In the genomic region with DNA sequence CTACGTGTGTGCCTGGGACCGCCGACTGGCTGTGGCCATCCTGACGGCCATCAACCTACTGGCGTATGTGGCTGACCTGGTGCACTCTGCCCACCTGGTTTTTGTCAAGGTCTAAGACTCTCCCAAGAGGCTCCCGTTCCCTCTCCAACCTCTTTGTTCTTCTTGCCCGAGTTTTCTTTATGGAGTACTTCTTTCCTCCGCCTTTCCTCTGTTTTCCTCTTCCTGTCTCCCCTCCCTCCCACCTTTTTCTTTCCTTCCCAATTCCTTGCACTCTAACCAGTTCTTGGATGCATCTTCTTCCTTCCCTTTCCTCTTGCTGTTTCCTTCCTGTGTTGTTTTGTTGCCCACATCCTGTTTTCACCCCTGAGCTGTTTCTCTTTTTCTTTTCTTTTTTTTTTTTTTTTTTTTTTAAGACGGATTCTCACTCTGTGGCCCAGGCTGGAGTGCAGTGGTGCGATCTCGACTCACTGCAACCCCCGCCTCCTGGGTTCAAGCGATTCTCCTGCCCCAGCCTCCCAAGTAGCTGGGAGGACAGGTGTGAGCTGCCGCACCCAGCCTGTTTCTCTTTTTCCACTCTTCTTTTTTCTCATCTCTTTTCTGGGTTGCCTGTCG, we compare ENCODE assay signal across 17 cellular contexts. TPM values are rescaled to one million over a fixed set of nuclear protein-coding genes. Genes with fewer than 3 reads are reported as not detected.
DNase-seq lines count a peak whose midpoint lies in the region; ATAC-seq and TF ChIP-seq lines count a peak whose summit lies in the region.
"Had no signal": no experiment of that assay in that cellular context is flagged by ENCODE, and none has a peak within 500 bp of the region (broad histone marks: within the 10 kb centered on the region; RNA-seq: fewer than 3 reads in every experiment).

No MANE protein-coding gene starts in this region.

- no peak overlapping the region for H3K27ac ChIP-seq in HEK293 (ENCODE audit: extremely low read depth, low read depth, low read length)
- H3K27ac ChIP-seq: SJSA1, vagina had no signal

- H3K9me3 ChIP-seq in HEK293 (ENCODE audit: control insufficient read depth, insufficient read depth, low read depth, low read length) = no peaks in the 10 kb centered on the region
- H3K9me3 ChIP-seq: SJSA1, vagina had no signal

- H3K36me3 ChIP-seq in HEK293 (ENCODE audit: control insufficient read depth in 2 of 2, insufficient read depth in 1 of 2, low read length in 2 of 2) = peaks cover 9 to 17% of the 10 kb centered on the region in 2 experiments; a peak in 2 of 3 replicates

- H3K4me1 ChIP-seq in HEK293 (ENCODE audit: control insufficient read depth, insufficient read depth, low read length) = peaks cover 4% of the 10 kb centered on the region; the same call in 1 of the 2 replicates

- H3K27me3 Mint-ChIP-seq in CD14-positive monocyte (ENCODE audit: low read depth in 3 of 3) (peaks cover 0 to 17% (median 4%) of the 10 kb centered on the region in 3 donors), natural killer cell (ENCODE audit: low read depth in 2 of 2) (no peaks in the 10 kb centered on the region)
- H3K27me3 Mint-ChIP-seq in activated naive CD4-positive, alpha-beta T cell treated with anti-CD3 and anti-CD28 coated beads, Interleukin-2, amount 50 U/mL, for 24 hours = no peaks in the 10 kb centered on the region

- intact Hi-C loops in CD14-positive monocyte (cut with micrococcal nuclease) = loop anchor here (5.0 to 10.0 kb wide), 3 partner anchors 50 to 150 kb away; a partner anchor contains a TSS
- intact Hi-C loops in natural killer cell (cut with micrococcal nuclease) = no loop called here

- TF ChIP-seq CTCF in CD14-positive monocyte (IDR thresholded peaks at IDR 0.05) = no peak
- TF ChIP-seq CTCF in HEK293 (tag by site-specific recombination; IDR thresholded peaks at IDR 0.05) = no peak
- no peak for TF ChIP-seq CTCF in natural killer cell (IDR thresholded peaks at IDR 0.05)

- POLR2A ChIA-PET in HEK293 (lab: Yijun Ruan, JAX) = no interaction called here

- H3K4me3 Mint-ChIP-seq in CD14-positive monocyte = peak overlapping the region; percentile 47 to 67
- peak overlapping the region; percentile 64 for H3K4me3 Mint-ChIP-seq in activated naive CD4-positive, alpha-beta T cell treated with anti-CD3 and anti-CD28 coated beads, Interleukin-2, amount 50 U/mL, for 24 hours
- peak overlapping the region; percentile 41 for H3K4me3 Mint-ChIP-seq in natural killer cell

- H3K4me3 ChIP-seq in HEK293 (ENCODE audit: low read depth, low read length) = no peak overlapping the region
- H3K4me3 ChIP-seq: SJSA1, vagina had no signal

- H3K27ac Mint-ChIP-seq in CD14-positive monocyte (peak overlapping the region; percentile 13 to 72 (median 48)), natural killer cell (peak overlapping the region; percentile 88 to 91)
- H3K27ac Mint-ChIP-seq in activated naive CD4-positive, alpha-beta T cell treated with anti-CD3 and anti-CD28 coated beads, Interleukin-2, amount 50 U/mL, for 24 hours = peak overlapping the region; percentile 53

- H3K4me1 Mint-ChIP-seq in CD14-positive monocyte (peaks cover 75% of the 10 kb centered on the region), natural killer cell (peaks cover 37 to 58% of the 10 kb centered on the region in 2 donors)
- peaks cover 73% of the 10 kb centered on the region for H3K4me1 Mint-ChIP-seq in activated naive CD4-positive, alpha-beta T cell treated with anti-CD3 and anti-CD28 coated beads, Interleukin-2, amount 50 U/mL, for 24 hours

- no peak for ATAC-seq in natural killer cell
- no peak for ATAC-seq in GM19324 (IDR thresholded peaks at IDR 0.05; ENCODE audit: low FRiP score, unreplicated experiment)
- ATAC-seq in GM18858 (IDR thresholded peaks at IDR 0.05; ENCODE audit: unreplicated experiment) = no peak

- peaks cover 0 to 5% (median 0%) of the 10 kb centered on the region in 7 donors for H3K9me3 Mint-ChIP-seq in CD14-positive monocyte
- H3K9me3 Mint-ChIP-seq in activated naive CD4-positive, alpha-beta T cell treated with anti-CD3 and anti-CD28 coated beads, Interleukin-2, amount 50 U/mL, for 24 hours = no peaks in the 10 kb centered on the region
- peaks cover 0 to 3% of the 10 kb centered on the region in 2 donors for H3K9me3 Mint-ChIP-seq in natural killer cell

- CTCF ChIA-PET in HEK293 (lab: Yijun Ruan, JAX) = interaction anchor here (0.6 kb wide), 1 partner anchor 81 kb away, joined by 4 read pairs; no protein-coding TSS in a partner anchor

- DNase-seq in CD14-positive monocyte (ENCODE audit: low spot score) (no peak), natural killer cell (no peak), NCI-H1048 (lab: John Stamatoyannopoulos, UW) (no peak), NCI-H1417 (lab: John Stamatoyannopoulos, UW) (no peak)
- DNase-seq: GDM1; NCI-H2081 treated with DMSO at 0.1 percent for 48 hours; stimulated activated CD4-positive, alpha-beta T cell treated with anti-CD3 and anti-CD28 coated beads, Interleukin-2, amount 100 ng/mL, for 24 hours had no signal

- H3K36me3 Mint-ChIP-seq in CD14-positive monocyte = peaks cover 42 to 65% of the 10 kb centered on the region in 2 donors
- peaks cover 24% of the 10 kb centered on the region for H3K36me3 Mint-ChIP-seq in activated naive CD4-positive, alpha-beta T cell treated with anti-CD3 and anti-CD28 coated beads, Interleukin-2, amount 50 U/mL, for 24 hours
- peaks cover 13% of the 10 kb centered on the region for H3K36me3 Mint-ChIP-seq in natural killer cell

TF ChIP-seq in HEK293, 187 proteins besides CTCF, POLR2A, EP300 and RAD21:
- TF ChIP-seq, protein P1, sequence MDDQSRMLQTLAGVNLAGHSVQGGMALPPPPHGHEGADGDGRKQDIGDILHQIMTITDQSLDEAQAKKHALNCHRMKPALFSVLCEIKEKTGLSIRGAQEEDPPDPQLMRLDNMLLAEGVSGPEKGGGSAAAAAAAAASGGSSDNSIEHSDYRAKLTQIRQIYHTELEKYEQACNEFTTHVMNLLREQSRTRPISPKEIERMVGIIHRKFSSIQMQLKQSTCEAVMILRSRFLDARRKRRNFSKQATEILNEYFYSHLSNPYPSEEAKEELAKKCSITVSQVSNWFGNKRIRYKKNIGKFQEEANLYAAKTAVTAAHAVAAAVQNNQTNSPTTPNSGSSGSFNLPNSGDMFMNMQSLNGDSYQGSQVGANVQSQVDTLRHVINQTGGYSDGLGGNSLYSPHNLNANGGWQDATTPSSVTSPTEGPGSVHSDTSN (CRISPR knock-in tag; IDR thresholded peaks at IDR 0.05) = no peak
- 0 out of 2 replicates have a peak, but pooled peaks have one; percentile 12 for TF ChIP-seq ZNF366 (tag by site-specific recombination; conservative IDR thresholded peaks at IDR 0.05)
- TF ChIP-seq PRDM1 (tag by site-specific recombination; IDR thresholded peaks at IDR 0.05) = peak; percentile 36; the same call in 1 of the 2 replicates
- TF ChIP-seq ZNF558 (tag by site-specific recombination; IDR thresholded peaks at IDR 0.05) = no peak
- TF ChIP-seq ZNF10 (tag by site-specific recombination; IDR thresholded peaks at IDR 0.05) = no peak
- TF ChIP-seq ZNF311 (tag by site-specific recombination; IDR thresholded peaks at IDR 0.05; ENCODE audit: borderline replicate concordance) = no peak

RNA-seq across cellular contexts. Expression of a gene that starts 6.8 kb away (rescaled TPM):
- 100 to 1,000 TPM; 254 to 310 TPM for polyA plus RNA-seq in CD14-positive monocyte
- 100 to 1,000 TPM; 219 to 658 (median 296) TPM for total RNA-seq in natural killer cell

RNA-seq across cellular contexts. Expression of a gene that starts 7.5 kb away (rescaled TPM):
- not detected for polyA plus RNA-seq in CD14-positive monocyte
- total RNA-seq in natural killer cell = 1 to 10 TPM in 2 of 3 donors, under 1 TPM in 1; 0.55 to 2.6 (median 1.5) TPM
- total RNA-seq: bronchial epithelial cell, endothelial cell of umbilical vein, SJSA1, vagina had no signal

RNA-seq across cellular contexts. Expression of a gene that starts 34.6 kb away (rescaled TPM):
- polyA plus RNA-seq in CD14-positive monocyte = not detected
- total RNA-seq in natural killer cell = not detected
- total RNA-seq: bronchial epithelial cell, mononuclear cell, renal cortical epithelial cell, SJSA1, vagina had no signal

RNA-seq across cellular contexts. Expression of a gene that starts 50.4 kb away (rescaled TPM):
- 10 to 100 TPM; 47.0 to 64.9 TPM for polyA plus RNA-seq in CD14-positive monocyte
- 10 to 100 TPM in 1 of 3 donors, under 1 TPM in 2; 0.35 to 13.6 (median 0.84) TPM for total RNA-seq in natural killer cell
- total RNA-seq: bronchial epithelial cell, SJSA1 had no signal
